Comparison of ENCODE assay signal across 8 cellular contexts in genomic region chr19:49677901-49678674, GRCh38. TPM values are rescaled to one million over a fixed set of nuclear protein-coding genes. Genes with fewer than 3 reads are reported as not detected.
A peak's percentile ranks its signal among the peaks of the same experiment; 100 is the strongest.
DNase-seq lines count a peak whose midpoint lies in the region; ATAC-seq and TF ChIP-seq lines count a peak whose summit lies in the region.

No MANE protein-coding gene starts in this region.

- CTCF ChIA-PET in activated naive CD4-positive, alpha-beta T cell treated with anti-CD3 and anti-CD28 coated beads for 36 hours (lab: Charles Lee): interaction anchor here (0.6 to 2.1 kb wide), 13 partner anchors 11 to 208 kb away, joined by 3 to 9 read pairs (median 3); partner anchors contain the start of genes ADM5, PTOV1 and RRAS

- H3K4ac ChIP-seq in trophoblast cell (ENCODE audit: low read depth, low read length): peak overlapping the region; percentile 99

- H2BK120ac ChIP-seq in trophoblast cell (ENCODE audit: insufficient read depth, low read length, poor library complexity): peak overlapping the region; percentile 68

- peaks cover 40% of the 10 kb centered on the region for H3K4me1 ChIP-seq in KMS-11 (ENCODE audit: low read depth, poor library complexity, severe bottlenecking)
- H3K4me1 ChIP-seq in SJSA1 (replicated peaks): peaks cover 18% of the 10 kb centered on the region
- peaks cover 13% of the 10 kb centered on the region in 2 experiments for H3K4me1 ChIP-seq in trophoblast cell (ENCODE audit: control insufficient read depth in 1 of 2, insufficient read depth in 2 of 2, low read length in 2 of 2)
- peaks cover 38 to 49% (median 41%) of the 10 kb centered on the region in 4 donors for H3K4me1 ChIP-seq in upper lobe of left lung

- peak overlapping the region; percentile 38 for H3K4me2 ChIP-seq in KMS-11
- H3K4me2 ChIP-seq in trophoblast cell (ENCODE audit: low read length): peak overlapping the region; percentile 95

- peak overlapping the region; percentile 90 for H3K27ac Mint-ChIP-seq in activated naive CD4-positive, alpha-beta T cell treated with anti-CD3 and anti-CD28 coated beads for 36 hours

- no peaks in the 10 kb centered on the region for H3K9me3 Mint-ChIP-seq in activated naive CD4-positive, alpha-beta T cell treated with anti-CD3 and anti-CD28 coated beads for 36 hours

- H4K20me1 ChIP-seq in KMS-11 (ENCODE audit: insufficient read depth): peaks cover 10% of the 10 kb centered on the region; the same call in 1 of the 2 replicates

- peak overlapping the region; percentile 24 for H3K4me3 ChIP-seq in KMS-11 (IDR thresholded peaks at IDR 0.05; ENCODE audit: insufficient read depth, low read depth, low read length)
- peak overlapping the region; percentile 92 for H3K4me3 ChIP-seq in SJSA1
- peak overlapping the region; percentile 93 for H3K4me3 ChIP-seq in trophoblast cell (ENCODE audit: low read depth, low read length)
- peak overlapping the region; percentile 88 to 100 (median 99) for H3K4me3 ChIP-seq in upper lobe of left lung

- peak overlapping the region; percentile 96 for H3K9ac ChIP-seq in KMS-11
- peak overlapping the region; percentile 80 for H3K9ac ChIP-seq in trophoblast cell (ENCODE audit: low read length)

- no peak for TF ChIP-seq POLR2A in upper lobe of left lung (IDR thresholded peaks at IDR 0.05)

- H3K18ac ChIP-seq in trophoblast cell (ENCODE audit: low read length): peak overlapping the region; percentile 90

- peak overlapping the region; percentile 68 for H2AK5ac ChIP-seq in trophoblast cell (ENCODE audit: low read length)

- H3K36me3 Mint-ChIP-seq in activated naive CD4-positive, alpha-beta T cell treated with anti-CD3 and anti-CD28 coated beads for 36 hours (ENCODE audit: low read depth): peaks cover 16% of the 10 kb centered on the region

- H3K4me1 Mint-ChIP-seq in activated naive CD4-positive, alpha-beta T cell treated with anti-CD3 and anti-CD28 coated beads for 36 hours (ENCODE audit: low read depth): peaks cover 29% of the 10 kb centered on the region

- peaks cover 60% of the 10 kb centered on the region for H3K79me2 ChIP-seq in KMS-11 (ENCODE audit: insufficient read depth, low read depth)
- peaks cover 28% of the 10 kb centered on the region for H3K79me2 ChIP-seq in trophoblast cell (ENCODE audit: control insufficient read depth, insufficient read depth, low read length, poor library complexity)

- TF ChIP-seq EP300 in upper lobe of left lung (IDR thresholded peaks at IDR 0.05): no peak

- H3K27me3 Mint-ChIP-seq in activated naive CD4-positive, alpha-beta T cell treated with anti-CD3 and anti-CD28 coated beads for 36 hours (ENCODE audit: low read depth): no peaks in the 10 kb centered on the region

- peak overlapping the region; percentile 35 for H4K12ac ChIP-seq in trophoblast cell (ENCODE audit: low read depth, low read length)

- peak overlapping the region; percentile 76 for H4K8ac ChIP-seq in trophoblast cell (ENCODE audit: low read depth, low read length)

- H2BK5ac ChIP-seq in trophoblast cell (ENCODE audit: low read depth, low read length, poor library complexity): peak overlapping the region; percentile 75

- H3K14ac ChIP-seq in trophoblast cell (ENCODE audit: low read length): peak overlapping the region; percentile 70

- H3K23ac ChIP-seq in trophoblast cell (ENCODE audit: low read length): no peak overlapping the region

- H3K27ac ChIP-seq in KMS-11 (peak overlapping the region; percentile 93), SJSA1 (peak overlapping the region; percentile 79; the same call in 1 of the 2 replicates), trophoblast cell (ENCODE audit: low read depth, low read length) (peak overlapping the region; percentile 66), upper lobe of left lung (peak overlapping the region; percentile 91 to 96 (median 92))

- TF ChIP-seq CTCF in KMS-11 (conservative IDR thresholded peaks at IDR 0.05; ENCODE audit: low read depth, low read length) (peak; percentile 91), upper lobe of left lung (IDR thresholded peaks at IDR 0.05) (peak; percentile 44 to 78 (median 59))

- H3K9me3 ChIP-seq in SJSA1 (replicated peaks) (no peaks in the 10 kb centered on the region), trophoblast cell (ENCODE audit: insufficient read depth, low read depth, low read length) (peaks cover 2% of the 10 kb centered on the region), upper lobe of left lung (no peaks in the 10 kb centered on the region)

- intact Hi-C loops in activated naive CD4-positive, alpha-beta T cell treated with anti-CD3 and anti-CD28 coated beads for 36 hours (cut with micrococcal nuclease): loop anchor here (1.0 to 2.0 kb wide), 7 partner anchors 85 to 347 kb away; partner anchors contain the start of genes AKT1S1, ALDH16A1, FLT3LG and RPS11
- intact Hi-C loops in head of caudate nucleus (cut with DNase I): loop anchor here (2.0 kb wide), 1 partner anchor 37 kb away; the partner anchor contains the start of gene RRAS

- no peak overlapping the region for H2AFZ ChIP-seq in KMS-11 (ENCODE audit: low read depth)
- H2AFZ ChIP-seq in trophoblast cell (ENCODE audit: insufficient read depth, low read length, poor library complexity): peak overlapping the region; percentile 45

- H3K36me3 ChIP-seq in KMS-11 (ENCODE audit: insufficient read depth): peaks cover 9% of the 10 kb centered on the region; the same call in 1 of the 2 replicates
- H3K36me3 ChIP-seq in SJSA1: peaks cover 33% of the 10 kb centered on the region
- H3K36me3 ChIP-seq in trophoblast cell (ENCODE audit: control insufficient read depth in 1 of 2, insufficient read depth in 2 of 2, low read length in 2 of 2): peaks cover 23 to 25% of the 10 kb centered on the region in 2 experiments
- peaks cover 3 to 23% (median 21%) of the 10 kb centered on the region in 4 donors for H3K36me3 ChIP-seq in upper lobe of left lung

- peak in 1 of 2 donors; percentile 23 for ATAC-seq in upper lobe of left lung (ENCODE audit: low FRiP score in 2 of 2)
- ATAC-seq in GM21576 (IDR thresholded peaks at IDR 0.05; ENCODE audit: unreplicated experiment): no peak

- no CpG with 5 or more reads among the region's 21 CpGs for WGBS in trophoblast cell (ENCODE audit: extremely low coverage, insufficient coverage, insufficient read length)
- WGBS in upper lobe of left lung, 2 donors: 2 to 5% methylated on average over 11 to 20 of the region's 21 CpGs

- no peak overlapping the region for H2BK12ac ChIP-seq in trophoblast cell (ENCODE audit: low read length)

- no peaks in the 10 kb centered on the region for H3K27me3 ChIP-seq in KMS-11 (ENCODE audit: insufficient read depth, low read depth)
- H3K27me3 ChIP-seq in SJSA1 (replicated peaks): no peaks in the 10 kb centered on the region
- H3K27me3 ChIP-seq in trophoblast cell (ENCODE audit: insufficient read depth, low read length): no peaks in the 10 kb centered on the region
- no peaks in the 10 kb centered on the region for H3K27me3 ChIP-seq in upper lobe of left lung

- H3K79me1 ChIP-seq in trophoblast cell (ENCODE audit: low read length): peaks cover 18% of the 10 kb centered on the region

- peak overlapping the region; percentile 91 for H3K4me3 Mint-ChIP-seq in activated naive CD4-positive, alpha-beta T cell treated with anti-CD3 and anti-CD28 coated beads for 36 hours

- DNase-seq in DMS114 treated with DMSO at 0.1 percent for 48 hours (lab: John Stamatoyannopoulos, UW; ENCODE audit: unreplicated experiment) (peak; percentile 48), SJSA1 (ENCODE audit: low read depth in 1 of 2, low spot score in 2 of 2) (peak; percentile 69 to 83), head of caudate nucleus (peak; percentile 55 to 86 (median 71)), trophoblast cell (peak; percentile 88 to 92), upper lobe of left lung (peak in 1 of 2 donors; percentile 70)
- peak; percentile 94 for DNase-seq in activated naive CD4-positive, alpha-beta T cell treated with anti-CD3 and anti-CD28 coated beads for 36 hours

- peak overlapping the region; percentile 99 for H4K91ac ChIP-seq in trophoblast cell (ENCODE audit: low read depth, low read length)

RNA-seq across cellular contexts. Expression of gene PRMT1, which starts 1.0 kb away (rescaled TPM):
- 208 and 421 TPM in 2 replicates for total RNA-seq in SJSA1 (2014; rRNA removed; shearing (Covaris generic))
- 100 to 1,000 TPM; 380 to 394 TPM for total RNA-seq in activated naive CD4-positive, alpha-beta T cell treated with anti-CD3 and anti-CD28 coated beads for 36 hours
- polyA plus RNA-seq in trophoblast cell (2013): 149 and 153 TPM in 2 replicates
- total RNA-seq in upper lobe of left lung: 100 to 1,000 TPM in 2 of 6 donors, 10 to 100 TPM in 4; 65.6 to 155 (median 82.0) TPM

RNA-seq across cellular contexts. Expression of gene ADM5, which starts 11.3 kb away (rescaled TPM):
- 0.58 TPM in 1 of 2 replicates, not detected in the other for total RNA-seq in SJSA1 (2014; rRNA removed; shearing (Covaris generic))
- 1 to 10 TPM; 1.4 to 1.8 TPM for total RNA-seq in activated naive CD4-positive, alpha-beta T cell treated with anti-CD3 and anti-CD28 coated beads for 36 hours
- polyA plus RNA-seq in trophoblast cell (2013): 0.67 and 0.86 TPM in 2 replicates
- 1 to 10 TPM in 4 of 6 donors, under 1 TPM in 1, not detected in 1; 0.55 to 3.0 (median 1.5) TPM for total RNA-seq in upper lobe of left lung

RNA-seq across cellular contexts. Expression of gene BCL2L12, which starts 12.4 kb away (rescaled TPM):
- total RNA-seq in SJSA1 (2014; rRNA removed; shearing (Covaris generic)): 9.5 and 16.2 TPM in 2 replicates
- 10 to 100 TPM; 70.5 to 75.6 TPM for total RNA-seq in activated naive CD4-positive, alpha-beta T cell treated with anti-CD3 and anti-CD28 coated beads for 36 hours
- polyA plus RNA-seq in trophoblast cell (2013): 131 and 139 TPM in 2 replicates
- total RNA-seq in upper lobe of left lung: 10 to 100 TPM in 3 of 6 donors, 1 to 10 TPM in 3; 4.2 to 21.3 (median 14.1) TPM

RNA-seq across cellular contexts. Expression of gene IRF3, which starts 12.4 kb away (rescaled TPM):
- total RNA-seq in SJSA1 (2014; rRNA removed; shearing (Covaris generic)): 56.9 and 61.4 TPM in 2 replicates
- total RNA-seq in activated naive CD4-positive, alpha-beta T cell treated with anti-CD3 and anti-CD28 coated beads for 36 hours: 10 to 100 TPM; 85.2 to 97.8 TPM
- polyA plus RNA-seq in trophoblast cell (2013): 92.5 and 102 TPM in 2 replicates
- total RNA-seq in upper lobe of left lung: 100 to 1,000 TPM in 3 of 6 donors, 10 to 100 TPM in 3; 50.5 to 210 (median 99.1) TPM

RNA-seq across cellular contexts. Expression of gene CPT1C, which starts 12.8 kb away (rescaled TPM):
- total RNA-seq in SJSA1 (2014; rRNA removed; shearing (Covaris generic)): 0.05 TPM in 1 of 2 replicates, not detected in the other
- total RNA-seq in activated naive CD4-positive, alpha-beta T cell treated with anti-CD3 and anti-CD28 coated beads for 36 hours: under 1 TPM; 0.32 to 0.48 TPM
- 8.9 and 10.1 TPM in 2 replicates for polyA plus RNA-seq in trophoblast cell (2013)
- total RNA-seq in upper lobe of left lung: 10 to 100 TPM in 1 of 6 donors, 1 to 10 TPM in 2, under 1 TPM in 1, not detected in 2; 0.46 to 17.2 (median 4.6) TPM

Comparison
In these comparisons a context has a peak if more than half of its experiments do, and no peak if none do; other contexts are left out.
1. H3K4me3 ChIP-seq: peak in every context shown above with its lines; median percentile 99 in upper lobe of left lung; 93 in trophoblast cell; 92 in SJSA1; 24 in KMS-11.